In the genomic region with DNA sequence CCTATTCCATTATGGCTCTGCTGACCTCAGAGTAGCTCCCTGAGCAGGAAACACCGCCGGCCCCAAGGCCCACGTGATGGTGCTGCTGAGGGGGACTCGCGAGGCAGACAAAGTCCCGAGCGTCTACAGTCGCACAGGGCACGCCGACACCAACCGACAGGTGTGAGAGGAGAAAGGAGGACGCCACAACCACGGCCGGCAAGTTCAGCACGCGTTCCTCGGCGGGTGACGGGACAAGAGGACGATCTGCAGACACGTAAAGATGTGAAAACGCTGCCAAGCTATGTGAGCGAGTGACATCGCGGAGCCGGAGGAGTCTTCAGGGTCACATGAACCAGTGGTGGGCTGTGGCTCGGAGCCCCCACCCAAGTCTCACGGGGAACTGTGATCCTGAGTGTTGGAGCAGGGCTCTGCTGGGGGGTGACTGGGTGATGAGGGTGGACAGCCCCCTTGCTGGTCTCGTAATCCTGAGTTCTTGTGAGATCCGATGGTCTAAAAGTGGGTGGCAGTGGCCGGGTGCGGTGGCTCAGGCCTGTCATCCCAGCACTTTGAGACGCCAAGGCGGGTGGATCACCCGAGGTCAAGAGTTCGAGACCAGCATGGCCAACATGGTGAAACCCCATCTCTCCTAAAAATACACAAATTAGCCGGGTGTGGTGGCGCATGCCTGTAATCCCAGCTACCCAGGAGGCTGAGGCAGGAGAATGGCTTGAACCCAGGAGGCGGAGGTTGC, we compare ENCODE assay signal across 16 cellular contexts. TPM values are rescaled to one million over a fixed set of nuclear protein-coding genes. Genes with fewer than 3 reads are reported as not detected.
DNase-seq lines count a peak whose midpoint lies in the region; ATAC-seq and TF ChIP-seq lines count a peak whose summit lies in the region.
"Had no signal": no experiment of that assay in that cellular context is flagged by ENCODE, and none has a peak within 500 bp of the region (broad histone marks: within the 10 kb centered on the region; RNA-seq: fewer than 3 reads in every experiment).

No MANE protein-coding gene starts in this region.

- H3K27ac Mint-ChIP-seq in activated naive CD8-positive, alpha-beta T cell treated with anti-CD3 and anti-CD28 coated beads, Interleukin-2, amount 10 ng/mL, durations not matched to agents 7 days and 5 days, result peak overlapping the region; percentile 33
- H3K27ac Mint-ChIP-seq in activated naive CD8-positive, alpha-beta T cell treated with anti-CD3 and anti-CD28 coated beads for 36 hours, result no peak overlapping the region
- no peak overlapping the region for H3K27ac Mint-ChIP-seq in endothelial cell (ENCODE audit: unreplicated experiment)
- H3K27ac Mint-ChIP-seq in stimulated activated effector memory CD8-positive, alpha-beta T cell treated with anti-CD3 and anti-CD28 coated beads, Interleukin-12 subunit alpha, Interleukin-12 subunit beta, amount 100 ng/mL, for 72 hours, result peak overlapping the region; percentile 34
- no peak overlapping the region for H3K27ac Mint-ChIP-seq in activated CD4-positive, alpha-beta memory T cell treated with anti-CD3 and anti-CD28 coated beads, Interleukin-2, amount 10 ng/mL, durations not matched to agents 7 days and 5 days
- H3K27ac Mint-ChIP-seq: GM23338 had no signal

- no peaks in the 10 kb centered on the region for H3K4me1 ChIP-seq in lower lobe of right lung

- H3K27ac ChIP-seq in lower lobe of right lung, result no peak overlapping the region

- no peaks in the 10 kb centered on the region for H3K27me3 Mint-ChIP-seq in activated naive CD8-positive, alpha-beta T cell treated with anti-CD3 and anti-CD28 coated beads, Interleukin-2, amount 10 ng/mL, durations not matched to agents 7 days and 5 days
- no peaks in the 10 kb centered on the region for H3K27me3 Mint-ChIP-seq in activated naive CD8-positive, alpha-beta T cell treated with anti-CD3 and anti-CD28 coated beads for 36 hours
- H3K27me3 Mint-ChIP-seq in endothelial cell (ENCODE audit: unreplicated experiment), result peaks cover 15% of the 10 kb centered on the region
- H3K27me3 Mint-ChIP-seq in activated CD4-positive, alpha-beta memory T cell treated with anti-CD3 and anti-CD28 coated beads, Interleukin-2, amount 10 ng/mL, durations not matched to agents 7 days and 5 days, result no peaks in the 10 kb centered on the region

- H3K36me3 ChIP-seq in lower lobe of right lung, result no peaks in the 10 kb centered on the region

- ATAC-seq in activated naive CD8-positive, alpha-beta T cell treated with anti-CD3 and anti-CD28 coated beads, Interleukin-2, amount 10 ng/mL, durations not matched to agents 7 days and 5 days (ENCODE audit: low read depth), result no peak
- no peak for ATAC-seq in lower lobe of right lung
- no peak for ATAC-seq in stimulated activated effector memory CD8-positive, alpha-beta T cell treated with anti-CD3 and anti-CD28 coated beads, Interleukin-12 subunit alpha, Interleukin-12 subunit beta, amount 100 ng/mL, for 72 hours
- no peak for ATAC-seq in GM21390 (IDR thresholded peaks at IDR 0.05; ENCODE audit: unreplicated experiment)
- no peak for ATAC-seq in GM21723 (IDR thresholded peaks at IDR 0.05; ENCODE audit: unreplicated experiment)
- ATAC-seq: GM23338 had no signal

- no peaks in the 10 kb centered on the region for H3K9me3 ChIP-seq in lower lobe of right lung

- intact Hi-C loops in lower lobe of right lung (cut with DNase I), result no loop called here

- no peak overlapping the region for H3K4me3 ChIP-seq in lower lobe of right lung
- H3K4me3 ChIP-seq: GM23338 had no signal

- H3K9me3 Mint-ChIP-seq in activated naive CD8-positive, alpha-beta T cell treated with anti-CD3 and anti-CD28 coated beads, Interleukin-2, amount 10 ng/mL, durations not matched to agents 7 days and 5 days, result peaks cover 2% of the 10 kb centered on the region
- H3K9me3 Mint-ChIP-seq in activated naive CD8-positive, alpha-beta T cell treated with anti-CD3 and anti-CD28 coated beads for 36 hours, result peaks cover 2% of the 10 kb centered on the region
- no peaks in the 10 kb centered on the region for H3K9me3 Mint-ChIP-seq in endothelial cell (ENCODE audit: unreplicated experiment)
- peaks cover 3% of the 10 kb centered on the region for H3K9me3 Mint-ChIP-seq in stimulated activated effector memory CD8-positive, alpha-beta T cell treated with anti-CD3 and anti-CD28 coated beads, Interleukin-12 subunit alpha, Interleukin-12 subunit beta, amount 100 ng/mL, for 72 hours
- peaks cover 2% of the 10 kb centered on the region for H3K9me3 Mint-ChIP-seq in activated CD4-positive, alpha-beta memory T cell treated with anti-CD3 and anti-CD28 coated beads, Interleukin-2, amount 10 ng/mL, durations not matched to agents 7 days and 5 days
- H3K9me3 Mint-ChIP-seq: GM23338 had no signal

- H3K4me1 Mint-ChIP-seq in activated naive CD8-positive, alpha-beta T cell treated with anti-CD3 and anti-CD28 coated beads, Interleukin-2, amount 10 ng/mL, durations not matched to agents 7 days and 5 days, result peaks cover 16% of the 10 kb centered on the region
- H3K4me1 Mint-ChIP-seq in activated naive CD8-positive, alpha-beta T cell treated with anti-CD3 and anti-CD28 coated beads for 36 hours, result peaks cover 15% of the 10 kb centered on the region
- peaks cover 14% of the 10 kb centered on the region for H3K4me1 Mint-ChIP-seq in endothelial cell (ENCODE audit: unreplicated experiment)
- H3K4me1 Mint-ChIP-seq in stimulated activated effector memory CD8-positive, alpha-beta T cell treated with anti-CD3 and anti-CD28 coated beads, Interleukin-12 subunit alpha, Interleukin-12 subunit beta, amount 100 ng/mL, for 72 hours, result peaks cover 20% of the 10 kb centered on the region
- H3K4me1 Mint-ChIP-seq in activated CD4-positive, alpha-beta memory T cell treated with anti-CD3 and anti-CD28 coated beads, Interleukin-2, amount 10 ng/mL, durations not matched to agents 7 days and 5 days, result peaks cover 20% of the 10 kb centered on the region
- H3K4me1 Mint-ChIP-seq: GM23338 had no signal

- H3K36me3 Mint-ChIP-seq in activated naive CD8-positive, alpha-beta T cell treated with anti-CD3 and anti-CD28 coated beads, Interleukin-2, amount 10 ng/mL, durations not matched to agents 7 days and 5 days, result peaks cover 24% of the 10 kb centered on the region
- peaks cover 29% of the 10 kb centered on the region for H3K36me3 Mint-ChIP-seq in activated naive CD8-positive, alpha-beta T cell treated with anti-CD3 and anti-CD28 coated beads for 36 hours
- H3K36me3 Mint-ChIP-seq in endothelial cell (ENCODE audit: low read depth, unreplicated experiment), result peaks cover 41% of the 10 kb centered on the region
- H3K36me3 Mint-ChIP-seq in stimulated activated effector memory CD8-positive, alpha-beta T cell treated with anti-CD3 and anti-CD28 coated beads, Interleukin-12 subunit alpha, Interleukin-12 subunit beta, amount 100 ng/mL, for 72 hours, result no peaks in the 10 kb centered on the region
- H3K36me3 Mint-ChIP-seq in activated CD4-positive, alpha-beta memory T cell treated with anti-CD3 and anti-CD28 coated beads, Interleukin-2, amount 10 ng/mL, durations not matched to agents 7 days and 5 days (ENCODE audit: low read depth), result peaks cover 24% of the 10 kb centered on the region

- no peak overlapping the region for H3K4me3 Mint-ChIP-seq in activated naive CD8-positive, alpha-beta T cell treated with anti-CD3 and anti-CD28 coated beads, Interleukin-2, amount 10 ng/mL, durations not matched to agents 7 days and 5 days
- H3K4me3 Mint-ChIP-seq in activated naive CD8-positive, alpha-beta T cell treated with anti-CD3 and anti-CD28 coated beads for 36 hours, result no peak overlapping the region
- peak overlapping the region; percentile 67 for H3K4me3 Mint-ChIP-seq in endothelial cell (ENCODE audit: unreplicated experiment)
- H3K4me3 Mint-ChIP-seq in stimulated activated effector memory CD8-positive, alpha-beta T cell treated with anti-CD3 and anti-CD28 coated beads, Interleukin-12 subunit alpha, Interleukin-12 subunit beta, amount 100 ng/mL, for 72 hours, result no peak overlapping the region
- H3K4me3 Mint-ChIP-seq in activated CD4-positive, alpha-beta memory T cell treated with anti-CD3 and anti-CD28 coated beads, Interleukin-2, amount 10 ng/mL, durations not matched to agents 7 days and 5 days, result no peak overlapping the region
- H3K4me3 Mint-ChIP-seq: GM23338 had no signal

- no peak for DNase-seq in activated naive CD8-positive, alpha-beta T cell treated with anti-CD3 and anti-CD28 coated beads, Interleukin-2, amount 10 ng/mL, durations not matched to agents 7 days and 5 days
- no peak for DNase-seq in activated naive CD8-positive, alpha-beta T cell treated with anti-CD3 and anti-CD28 coated beads for 36 hours
- no peak for DNase-seq in endothelial cell (ENCODE audit: low spot score)
- peak; percentile 26 for DNase-seq in lower lobe of right lung
- DNase-seq in stimulated activated effector memory CD8-positive, alpha-beta T cell treated with anti-CD3 and anti-CD28 coated beads, Interleukin-12 subunit alpha, Interleukin-12 subunit beta, amount 100 ng/mL, for 72 hours (ENCODE audit: low spot score in 2 of 2), result no peak
- DNase-seq in activated CD4-positive, alpha-beta memory T cell treated with anti-CD3 and anti-CD28 coated beads, Interleukin-2, amount 10 ng/mL, durations not matched to agents 7 days and 5 days, result no peak
- DNase-seq: 8988T, DND-41, KG1, NCI-H1436, NCI-H2029, NCI-H774, RPMI8226 had no signal

- no peak for TF ChIP-seq CTCF in endothelial cell (IDR thresholded peaks at IDR 0.05; ENCODE audit: unreplicated experiment)
- TF ChIP-seq CTCF in lower lobe of right lung (IDR thresholded peaks at IDR 0.05), result no peak

- H3K27me3 ChIP-seq in lower lobe of right lung (ENCODE audit: low read depth), result no peaks in the 10 kb centered on the region

- CTCF ChIA-PET in activated CD4-positive, alpha-beta memory T cell treated with anti-CD3 and anti-CD28 coated beads, Interleukin-2, amount 10 ng/mL, durations not matched to agents 7 days and 5 days (lab: Charles Lee), result no interaction called here

- POLR2A ChIA-PET in activated naive CD8-positive, alpha-beta T cell treated with anti-CD3 and anti-CD28 coated beads, Interleukin-2, amount 10 ng/mL, durations not matched to agents 7 days and 5 days (lab: Charles Lee), result no interaction called here
- POLR2A ChIA-PET in activated CD4-positive, alpha-beta memory T cell treated with anti-CD3 and anti-CD28 coated beads, Interleukin-2, amount 10 ng/mL, durations not matched to agents 7 days and 5 days (lab: Charles Lee), result no interaction called here

RNA-seq across cellular contexts. Expression of a gene that starts 34.0 kb away (rescaled TPM):
- total RNA-seq in activated naive CD8-positive, alpha-beta T cell treated with anti-CD3 and anti-CD28 coated beads, Interleukin-2, amount 10 ng/mL, durations not matched to agents 7 days and 5 days, result 10 to 100 TPM; 40.3 to 40.7 TPM
- total RNA-seq in activated naive CD8-positive, alpha-beta T cell treated with anti-CD3 and anti-CD28 coated beads for 36 hours, result 10 to 100 TPM; 25.5 to 30.6 TPM
- 44.0 TPM for total RNA-seq in endothelial cell (ENCODE audit: unreplicated experiment)
- total RNA-seq in lower lobe of right lung, result 11.2 TPM
- total RNA-seq in activated CD4-positive, alpha-beta memory T cell treated with anti-CD3 and anti-CD28 coated beads, Interleukin-2, amount 10 ng/mL, durations not matched to agents 7 days and 5 days, result 10 to 100 TPM; 26.1 to 26.3 TPM

RNA-seq across cellular contexts. Expression of a gene that starts 34.2 kb away (rescaled TPM):
- total RNA-seq in activated naive CD8-positive, alpha-beta T cell treated with anti-CD3 and anti-CD28 coated beads, Interleukin-2, amount 10 ng/mL, durations not matched to agents 7 days and 5 days, result 10 to 100 TPM; 63.1 to 64.5 TPM
- 10 to 100 TPM; 70.5 to 71.7 TPM for total RNA-seq in activated naive CD8-positive, alpha-beta T cell treated with anti-CD3 and anti-CD28 coated beads for 36 hours
- total RNA-seq in endothelial cell (ENCODE audit: unreplicated experiment), result 47.2 TPM
- 47.1 TPM for total RNA-seq in lower lobe of right lung
- 10 to 100 TPM; 46.2 to 46.7 TPM for total RNA-seq in activated CD4-positive, alpha-beta memory T cell treated with anti-CD3 and anti-CD28 coated beads, Interleukin-2, amount 10 ng/mL, durations not matched to agents 7 days and 5 days

Comparison
In these comparisons a context has a peak if more than half of its experiments do, and no peak if none do; other contexts are left out.
1. H3K27ac Mint-ChIP-seq: peak in activated naive CD8-positive, alpha-beta T cell treated with anti-CD3 and anti-CD28 coated beads, Interleukin-2, amount 10 ng/mL, durations not matched to agents 7 days and 5 days (single experiment) and stimulated activated effector memory CD8-positive, alpha-beta T cell treated with anti-CD3 and anti-CD28 coated beads, Interleukin-12 subunit alpha, Interleukin-12 subunit beta, amount 100 ng/mL, for 72 hours (single experiment); none in activated naive CD8-positive, alpha-beta T cell treated with anti-CD3 and anti-CD28 coated beads for 36 hours (single experiment), endothelial cell (single experiment) and activated CD4-positive, alpha-beta memory T cell treated with anti-CD3 and anti-CD28 coated beads, Interleukin-2, amount 10 ng/mL, durations not matched to agents 7 days and 5 days (single experiment).